Comparison of ENCODE assay signal across 15 cellular contexts in the genomic region with DNA sequence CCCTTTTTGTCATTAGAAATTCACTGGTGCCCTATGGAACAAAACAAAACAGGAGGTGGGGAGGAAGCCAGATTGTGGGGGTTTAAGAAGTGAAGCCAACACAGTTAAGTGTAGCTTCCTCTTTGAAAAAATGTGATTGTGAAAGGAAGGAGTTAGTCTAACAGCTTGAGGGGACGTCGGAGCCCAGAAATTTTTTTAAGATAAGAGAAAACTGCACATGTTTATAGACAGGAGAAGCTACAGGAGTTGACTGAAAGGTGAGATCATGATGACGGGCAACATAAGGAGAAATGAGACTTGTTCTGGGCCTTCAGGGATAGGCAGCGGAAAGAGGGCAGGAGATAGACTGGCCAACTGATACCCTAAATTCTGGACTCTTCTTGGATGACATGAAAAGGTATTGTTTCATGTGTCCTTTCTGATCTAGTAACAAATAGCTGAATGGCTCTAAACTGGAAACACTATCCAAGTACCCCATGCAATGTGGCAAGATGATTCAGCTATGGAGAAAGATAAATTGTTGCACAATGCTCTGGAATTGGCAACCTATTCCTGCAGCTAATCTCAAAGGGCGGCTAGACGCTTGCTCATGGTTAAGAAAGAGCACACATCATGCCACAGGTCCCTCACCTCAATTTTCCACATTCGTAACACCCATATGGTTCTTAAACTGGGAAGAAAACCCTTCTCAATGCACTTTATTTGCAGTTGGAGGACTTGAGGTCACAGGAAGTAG. TPM values are rescaled to one million over a fixed set of nuclear protein-coding genes. Genes with fewer than 3 reads are reported as not detected.
DNase-seq lines count a peak whose midpoint lies in the region; ATAC-seq, FAIRE-seq and TF ChIP-seq lines count a peak whose summit lies in the region.
"Had no signal": no experiment of that assay in that cellular context is flagged by ENCODE, and none has a peak within 500 bp of the region (broad histone marks: within the 10 kb centered on the region; RNA-seq: fewer than 3 reads in every experiment).

No MANE protein-coding gene starts in this region.

- H3K9me2 ChIP-seq in GM23248 (ENCODE audit: insufficient read depth): no peaks in the 10 kb centered on the region

- H4K8ac ChIP-seq in neuronal stem cell (ENCODE audit: low read depth, low read length): no peak overlapping the region

- DNase-seq in GM23248 (peak; percentile 70), NOMO-1 treated with DMSO at 0.1 percent for 48 hours (lab: John Stamatoyannopoulos, UW; ENCODE audit: unreplicated experiment) (peak; percentile 51), bronchial epithelial cell (ENCODE audit: low read depth) (peak; percentile 81), pancreas (peak in 1 of 6 donors; percentile 19), neuronal stem cell (ENCODE audit: low spot score) (no peak), medulla oblongata (ENCODE audit: extremely low spot score) (no peak), ureter (ENCODE audit: low spot score) (no peak)
- no peak for DNase-seq in activated CD8-positive, alpha-beta T cell treated with anti-CD3 and anti-CD28 coated beads, Interleukin-2, amount 10 ng/mL, durations not matched to agents 7 days and 5 days
- DNase-seq: activated CD4-positive, alpha-beta T cell treated with anti-CD3 and anti-CD28 coated beads, Interleukin-2, amount 10 ng/mL, durations not matched to agents 7 days and 5 days; left ventricle myocardium superior; NCI-H2107; NK-92 treated with Interleukin-12 subunit alpha and Interleukin-12 subunit beta, amount 100 ng/mL, for 24 hours had no signal

- no peaks in the 10 kb centered on the region for H3K36me3 Mint-ChIP-seq in activated CD8-positive, alpha-beta T cell treated with anti-CD3 and anti-CD28 coated beads, Interleukin-2, amount 10 ng/mL, durations not matched to agents 7 days and 5 days (ENCODE audit: low read depth)
- H3K36me3 Mint-ChIP-seq: brain had no signal

- H2AK5ac ChIP-seq in neuronal stem cell (ENCODE audit: low read depth, low read length): no peak overlapping the region

- no peak overlapping the region for H2BK120ac ChIP-seq in neuronal stem cell (ENCODE audit: low read depth, low read length)

- H3K4me3 Mint-ChIP-seq in activated CD8-positive, alpha-beta T cell treated with anti-CD3 and anti-CD28 coated beads, Interleukin-2, amount 10 ng/mL, durations not matched to agents 7 days and 5 days: no peak overlapping the region
- H3K4me3 Mint-ChIP-seq: activated CD4-positive, alpha-beta T cell treated with anti-CD3 and anti-CD28 coated beads, Interleukin-2, amount 10 ng/mL, durations not matched to agents 7 days and 5 days; brain had no signal

- H3K36me3 ChIP-seq in GM23248 (ENCODE audit: low read depth) (no peaks in the 10 kb centered on the region), bronchial epithelial cell (ENCODE audit: control insufficient read depth, insufficient read depth, low read length) (no peaks in the 10 kb centered on the region), pancreas (no peaks in the 10 kb centered on the region), neuronal stem cell (replicated peaks in 1 of 2; ENCODE audit: control insufficient read depth in 2 of 2, insufficient read depth in 2 of 2, low read length in 2 of 2) (no peaks in the 10 kb centered on the region)
- H3K36me3 ChIP-seq: neutrophil, thoracic aorta had no signal

- H3K4ac ChIP-seq in neuronal stem cell (ENCODE audit: low read length): no peak overlapping the region

- H2AFZ ChIP-seq in GM23248: no peak overlapping the region
- H2AFZ ChIP-seq in neuronal stem cell (ENCODE audit: low read length): no peak overlapping the region

- H3K9me3 ChIP-seq in GM23248 (ENCODE audit: low read depth): no peaks in the 10 kb centered on the region
- H3K9me3 ChIP-seq in pancreas: no peaks in the 10 kb centered on the region
- H3K9me3 ChIP-seq in neuronal stem cell (replicated peaks in 1 of 2; ENCODE audit: control insufficient read depth in 2 of 2, insufficient read depth in 1 of 2, low read depth in 1 of 2, low read length in 2 of 2): no peaks in the 10 kb centered on the region
- H3K9me3 ChIP-seq: neutrophil, thoracic aorta had no signal

- H2BK12ac ChIP-seq in neuronal stem cell (ENCODE audit: low read length): no peak overlapping the region

- no peak overlapping the region for H2BK15ac ChIP-seq in neuronal stem cell (ENCODE audit: low read length)

- no peaks in the 10 kb centered on the region for H3K9me3 Mint-ChIP-seq in activated CD8-positive, alpha-beta T cell treated with anti-CD3 and anti-CD28 coated beads, Interleukin-2, amount 10 ng/mL, durations not matched to agents 7 days and 5 days (ENCODE audit: insufficient read depth)
- H3K9me3 Mint-ChIP-seq: activated CD4-positive, alpha-beta T cell treated with anti-CD3 and anti-CD28 coated beads, Interleukin-2, amount 10 ng/mL, durations not matched to agents 7 days and 5 days; brain had no signal

- peaks cover 8% of the 10 kb centered on the region for H3K4me1 Mint-ChIP-seq in activated CD8-positive, alpha-beta T cell treated with anti-CD3 and anti-CD28 coated beads, Interleukin-2, amount 10 ng/mL, durations not matched to agents 7 days and 5 days (ENCODE audit: low read depth)

- H3K23ac ChIP-seq in neuronal stem cell (ENCODE audit: low read depth, low read length, poor library complexity): no peak overlapping the region

- no peaks in the 10 kb centered on the region for H3F3A ChIP-seq in GM23248 (ENCODE audit: insufficient read depth)

- in situ Hi-C loops in GM23248 (cut with MboI): no loop called here

- H3K4me2 ChIP-seq in GM23248 (ENCODE audit: unreplicated experiment): no peak overlapping the region
- H3K4me2 ChIP-seq in neuronal stem cell (ENCODE audit: insufficient read depth, low read length, poor library complexity, severe bottlenecking): no peak overlapping the region

- WGBS in GM23248 (ENCODE audit: low coverage in 1 of 2, low lambda C conversion rate in 2 of 2, missing lambda C conversion rate in 2 of 2), 2 experiments: 68 to 74% methylated on average over 7 of the region's 7 CpGs
- WGBS in pancreas, 2 donors: 60 to 70% methylated on average over 7 of the region's 7 CpGs
- no CpG with 5 or more reads among the region's 7 CpGs for WGBS in neuronal stem cell (ENCODE audit: extremely low coverage in 2 of 2, insufficient read length in 2 of 2, insufficient replicate concordance in 1 of 2), 2 donors

- H3K9ac ChIP-seq in GM23248: no peak overlapping the region
- no peak overlapping the region for H3K9ac ChIP-seq in neuronal stem cell (ENCODE audit: low read depth, low read length, poor library complexity)

- CTCF ChIA-PET in activated CD8-positive, alpha-beta T cell treated with anti-CD3 and anti-CD28 coated beads, Interleukin-2, amount 10 ng/mL, durations not matched to agents 7 days and 5 days (lab: Charles Lee): no interaction called here

- peaks cover 14% of the 10 kb centered on the region for H3K27me3 Mint-ChIP-seq in activated CD8-positive, alpha-beta T cell treated with anti-CD3 and anti-CD28 coated beads, Interleukin-2, amount 10 ng/mL, durations not matched to agents 7 days and 5 days (ENCODE audit: low read depth)

- H3K27ac ChIP-seq in GM23248 (no peak overlapping the region), pancreas (no peak overlapping the region), neuronal stem cell (replicated peaks; ENCODE audit: low read length) (no peak overlapping the region)
- H3K27ac ChIP-seq: neutrophil, thoracic aorta had no signal

- no peak overlapping the region for H3K18ac ChIP-seq in neuronal stem cell (ENCODE audit: low read length)

- no peak overlapping the region for H3K4me3 ChIP-seq in GM23248
- H3K4me3 ChIP-seq in bronchial epithelial cell (ENCODE audit: low read depth, low read length): no peak overlapping the region
- no peak overlapping the region for H3K4me3 ChIP-seq in pancreas
- no peak overlapping the region for H3K4me3 ChIP-seq in neuronal stem cell (ENCODE audit: low read length in 2 of 2)
- H3K4me3 ChIP-seq: thoracic aorta had no signal

- H3K79me2 ChIP-seq in GM23248 (ENCODE audit: insufficient read depth): peaks cover 10% of the 10 kb centered on the region

- H3K27me3 ChIP-seq in GM23248 (replicated peaks; ENCODE audit: insufficient read depth): no peaks in the 10 kb centered on the region
- H3K27me3 ChIP-seq in bronchial epithelial cell (ENCODE audit: control insufficient read depth, insufficient read depth, low read length): no peaks in the 10 kb centered on the region
- peaks cover 0 to 4% (median 0%) of the 10 kb centered on the region in 4 donors for H3K27me3 ChIP-seq in pancreas
- no peaks in the 10 kb centered on the region for H3K27me3 ChIP-seq in neuronal stem cell (ENCODE audit: control insufficient read depth in 3 of 3, insufficient read depth in 3 of 3, low read depth in 1 of 3, low read length in 3 of 3)
- H3K27me3 ChIP-seq: neutrophil had no signal

- H3K14ac ChIP-seq in neuronal stem cell (ENCODE audit: low read length): no peak overlapping the region

- H3K79me1 ChIP-seq in neuronal stem cell (ENCODE audit: low read depth, low read length): peaks cover 2% of the 10 kb centered on the region

- no peaks in the 10 kb centered on the region for H4K20me1 ChIP-seq in GM23248 (ENCODE audit: insufficient read depth)

- intact Hi-C loops in pancreas (cut with DNase I): no loop called here

- POLR2A ChIA-PET in activated CD8-positive, alpha-beta T cell treated with anti-CD3 and anti-CD28 coated beads, Interleukin-2, amount 10 ng/mL, durations not matched to agents 7 days and 5 days (lab: Charles Lee): no interaction called here

- no peak overlapping the region for H4K91ac ChIP-seq in neuronal stem cell (ENCODE audit: low read depth, low read length, poor library complexity)

- H3K27ac Mint-ChIP-seq in activated CD8-positive, alpha-beta T cell treated with anti-CD3 and anti-CD28 coated beads, Interleukin-2, amount 10 ng/mL, durations not matched to agents 7 days and 5 days: no peak overlapping the region
- H3K27ac Mint-ChIP-seq: activated CD4-positive, alpha-beta T cell treated with anti-CD3 and anti-CD28 coated beads, Interleukin-2, amount 10 ng/mL, durations not matched to agents 7 days and 5 days; brain had no signal

- no peak for TF ChIP-seq CTCF in bronchial epithelial cell (IDR thresholded peaks at IDR 0.05; ENCODE audit: insufficient read depth, low read length, severe bottlenecking)
- no peak for TF ChIP-seq CTCF in pancreas (IDR thresholded peaks at IDR 0.05)

- ATAC-seq in pancreas: peak in 3 of 4 donors; percentile 31 to 56 (median 46)
- ATAC-seq in activated CD8-positive, alpha-beta T cell treated with anti-CD3 and anti-CD28 coated beads, Interleukin-2, amount 10 ng/mL, durations not matched to agents 7 days and 5 days: no peak
- ATAC-seq: left ventricle myocardium superior had no signal

- peaks cover 5% of the 10 kb centered on the region; the same call in 1 of the 2 replicates for H3K4me1 ChIP-seq in GM23248 (ENCODE audit: insufficient read depth)
- no peaks in the 10 kb centered on the region for H3K4me1 ChIP-seq in pancreas
- H3K4me1 ChIP-seq in neuronal stem cell (ENCODE audit: control insufficient read depth in 2 of 2, insufficient read depth in 1 of 2, low read depth in 1 of 2, low read length in 2 of 2): no peaks in the 10 kb centered on the region

- H2BK5ac ChIP-seq in neuronal stem cell (ENCODE audit: low read length): no peak overlapping the region

- FAIRE-seq in bronchial epithelial cell (lab: Jason Lieb, UNC) (peak; percentile 32), pancreas (lab: Jason Lieb, UNC) (no peak)

RNA-seq across cellular contexts. Expression of a gene that starts 3.7 kb away (rescaled TPM):
- total RNA-seq in GM23248 (2014; rRNA removed; shearing (Covaris generic)): 19.2 and 20.0 TPM in 2 replicates
- polyA plus RNA-seq in GM23248 (2016; fragmentation: Nextera tagmentation; extraction: Ambion mirVana) (20.4 and 21.4 TPM in 2 replicates), pancreas (10 to 100 TPM; 15.2 to 21.6 TPM)
- total RNA-seq in bronchial epithelial cell (17.6 and 21.1 TPM in 2 replicates), pancreas (10 to 100 TPM in 5 of 6 donors, 1 to 10 TPM in 1; 8.5 to 17.2 (median 13.9) TPM), ureter (42.1 TPM)
- 17.4 TPM for polyA plus RNA-seq in neuronal stem cell (2013, experiment 1 of 2)
- polyA plus RNA-seq in neuronal stem cell (2013, experiment 2 of 2): 16.9 TPM
- 10 to 100 TPM; 23.6 to 23.8 TPM for total RNA-seq in activated CD8-positive, alpha-beta T cell treated with anti-CD3 and anti-CD28 coated beads, Interleukin-2, amount 10 ng/mL, durations not matched to agents 7 days and 5 days

Comparison
In these comparisons a context has a peak if more than half of its experiments do, and no peak if none do; other contexts are left out.
1. DNase-seq: peak in GM23248 (single experiment), NOMO-1 treated with DMSO at 0.1 percent for 48 hours (single experiment) and bronchial epithelial cell (single experiment); none in neuronal stem cell (single experiment), activated CD8-positive, alpha-beta T cell treated with anti-CD3 and anti-CD28 coated beads, Interleukin-2, amount 10 ng/mL, durations not matched to agents 7 days and 5 days (single experiment), medulla oblongata (single experiment) and ureter (single experiment).